Comparison of ENCODE assay signal across 1 cellular context in the genomic region with DNA sequence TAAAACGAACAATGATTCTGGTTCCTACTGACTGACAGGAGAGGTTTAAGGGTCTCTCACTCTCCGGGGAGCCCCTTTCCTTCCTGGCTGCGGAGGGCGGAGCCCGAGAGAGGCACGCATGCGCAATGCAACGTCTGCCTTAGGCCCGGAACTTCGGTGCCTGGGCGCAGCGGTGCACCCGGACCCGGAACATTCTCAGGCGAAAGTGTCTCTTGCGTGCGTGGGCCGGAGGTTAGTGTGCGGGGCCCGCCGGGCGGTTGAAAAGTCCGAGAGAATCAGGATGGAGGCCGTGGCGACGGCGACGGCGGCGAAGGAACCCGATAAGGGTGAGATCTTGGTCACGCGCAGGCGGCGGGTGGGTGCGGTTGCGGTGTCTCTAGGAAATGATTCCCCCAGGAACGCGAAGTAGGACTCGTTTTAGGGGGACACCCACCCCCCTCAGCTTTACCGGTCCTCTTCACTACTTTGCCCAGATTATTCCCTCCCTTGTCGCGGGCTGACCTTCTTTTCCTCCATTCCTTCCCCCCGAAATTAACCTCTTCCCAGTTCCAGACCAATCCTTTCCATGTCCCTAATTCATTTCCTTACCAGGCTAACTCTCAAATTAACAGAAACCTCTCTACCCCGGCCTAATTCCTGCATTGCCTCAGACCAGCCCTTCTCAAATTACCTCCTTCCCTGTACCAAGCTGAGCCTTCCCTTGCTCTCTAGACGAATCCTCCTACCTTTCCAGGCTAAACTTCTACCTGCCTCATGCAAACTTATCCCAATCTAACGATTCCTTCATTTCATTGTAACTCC.
TF ChIP-seq lines count a peak whose summit lies in the region.

A gene (plus strand): TSS at position 142 of the 801 bp plus-strand sequence. CDS start 139 bp downstream, at position 281.

TF ChIP-seq in HepG2, 621 proteins besides CTCF, POLR2A, EP300 and RAD21 (continued from another document and continues in another):
- TF ChIP-seq, protein P1, sequence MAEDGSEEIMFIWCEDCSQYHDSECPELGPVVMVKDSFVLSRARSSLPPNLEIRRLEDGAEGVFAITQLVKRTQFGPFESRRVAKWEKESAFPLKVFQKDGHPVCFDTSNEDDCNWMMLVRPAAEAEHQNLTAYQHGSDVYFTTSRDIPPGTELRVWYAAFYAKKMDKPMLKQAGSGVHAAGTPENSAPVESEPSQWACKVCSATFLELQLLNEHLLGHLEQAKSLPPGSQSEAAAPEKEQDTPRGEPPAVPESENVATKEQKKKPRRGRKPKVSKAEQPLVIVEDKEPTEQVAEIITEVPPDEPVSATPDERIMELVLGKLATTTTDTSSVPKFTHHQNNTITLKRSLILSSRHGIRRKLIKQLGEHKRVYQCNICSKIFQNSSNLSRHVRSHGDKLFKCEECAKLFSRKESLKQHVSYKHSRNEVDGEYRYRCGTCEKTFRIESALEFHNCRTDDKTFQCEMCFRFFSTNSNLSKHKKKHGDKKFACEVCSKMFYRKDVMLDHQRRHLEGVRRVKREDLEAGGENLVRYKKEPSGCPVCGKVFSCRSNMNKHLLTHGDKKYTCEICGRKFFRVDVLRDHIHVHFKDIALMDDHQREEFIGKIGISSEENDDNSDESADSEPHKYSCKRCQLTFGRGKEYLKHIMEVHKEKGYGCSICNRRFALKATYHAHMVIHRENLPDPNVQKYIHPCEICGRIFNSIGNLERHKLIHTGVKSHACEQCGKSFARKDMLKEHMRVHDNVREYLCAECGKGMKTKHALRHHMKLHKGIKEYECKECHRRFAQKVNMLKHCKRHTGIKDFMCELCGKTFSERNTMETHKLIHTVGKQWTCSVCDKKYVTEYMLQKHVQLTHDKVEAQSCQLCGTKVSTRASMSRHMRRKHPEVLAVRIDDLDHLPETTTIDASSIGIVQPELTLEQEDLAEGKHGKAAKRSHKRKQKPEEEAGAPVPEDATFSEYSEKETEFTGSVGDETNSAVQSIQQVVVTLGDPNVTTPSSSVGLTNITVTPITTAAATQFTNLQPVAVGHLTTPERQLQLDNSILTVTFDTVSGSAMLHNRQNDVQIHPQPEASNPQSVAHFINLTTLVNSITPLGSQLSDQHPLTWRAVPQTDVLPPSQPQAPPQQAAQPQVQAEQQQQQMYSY (CRISPR knock-in tag; IDR thresholded peaks at IDR 0.05): 0 out of 2 replicates have a peak, but pooled peaks have one; percentile 50
- TF ChIP-seq, protein P2, sequence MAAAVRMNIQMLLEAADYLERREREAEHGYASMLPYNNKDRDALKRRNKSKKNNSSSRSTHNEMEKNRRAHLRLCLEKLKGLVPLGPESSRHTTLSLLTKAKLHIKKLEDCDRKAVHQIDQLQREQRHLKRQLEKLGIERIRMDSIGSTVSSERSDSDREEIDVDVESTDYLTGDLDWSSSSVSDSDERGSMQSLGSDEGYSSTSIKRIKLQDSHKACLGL (CRISPR knock-in tag; IDR thresholded peaks at IDR 0.05): peak; percentile 72; the same call in 1 of the 2 replicates
- TF ChIP-seq, protein P3, sequence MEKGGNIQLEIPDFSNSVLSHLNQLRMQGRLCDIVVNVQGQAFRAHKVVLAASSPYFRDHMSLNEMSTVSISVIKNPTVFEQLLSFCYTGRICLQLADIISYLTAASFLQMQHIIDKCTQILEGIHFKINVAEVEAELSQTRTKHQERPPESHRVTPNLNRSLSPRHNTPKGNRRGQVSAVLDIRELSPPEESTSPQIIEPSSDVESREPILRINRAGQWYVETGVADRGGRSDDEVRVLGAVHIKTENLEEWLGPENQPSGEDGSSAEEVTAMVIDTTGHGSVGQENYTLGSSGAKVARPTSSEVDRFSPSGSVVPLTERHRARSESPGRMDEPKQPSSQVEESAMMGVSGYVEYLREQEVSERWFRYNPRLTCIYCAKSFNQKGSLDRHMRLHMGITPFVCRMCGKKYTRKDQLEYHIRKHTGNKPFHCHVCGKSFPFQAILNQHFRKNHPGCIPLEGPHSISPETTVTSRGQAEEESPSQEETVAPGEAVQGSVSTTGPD (CRISPR knock-in tag; IDR thresholded peaks at IDR 0.05): no peak
- peak; percentile 69; the same call in 1 of the 2 replicates for TF ChIP-seq CCDC6 (CRISPR knock-in tag; IDR thresholded peaks at IDR 0.05)
- no peak for TF ChIP-seq ZNF335 (CRISPR knock-in tag; IDR thresholded peaks at IDR 0.05)
- peak; percentile 70; the same call in 1 of the 2 replicates for TF ChIP-seq RXRB (CRISPR knock-in tag; IDR thresholded peaks at IDR 0.05; ENCODE audit: borderline replicate concordance)
- TF ChIP-seq, protein P4, sequence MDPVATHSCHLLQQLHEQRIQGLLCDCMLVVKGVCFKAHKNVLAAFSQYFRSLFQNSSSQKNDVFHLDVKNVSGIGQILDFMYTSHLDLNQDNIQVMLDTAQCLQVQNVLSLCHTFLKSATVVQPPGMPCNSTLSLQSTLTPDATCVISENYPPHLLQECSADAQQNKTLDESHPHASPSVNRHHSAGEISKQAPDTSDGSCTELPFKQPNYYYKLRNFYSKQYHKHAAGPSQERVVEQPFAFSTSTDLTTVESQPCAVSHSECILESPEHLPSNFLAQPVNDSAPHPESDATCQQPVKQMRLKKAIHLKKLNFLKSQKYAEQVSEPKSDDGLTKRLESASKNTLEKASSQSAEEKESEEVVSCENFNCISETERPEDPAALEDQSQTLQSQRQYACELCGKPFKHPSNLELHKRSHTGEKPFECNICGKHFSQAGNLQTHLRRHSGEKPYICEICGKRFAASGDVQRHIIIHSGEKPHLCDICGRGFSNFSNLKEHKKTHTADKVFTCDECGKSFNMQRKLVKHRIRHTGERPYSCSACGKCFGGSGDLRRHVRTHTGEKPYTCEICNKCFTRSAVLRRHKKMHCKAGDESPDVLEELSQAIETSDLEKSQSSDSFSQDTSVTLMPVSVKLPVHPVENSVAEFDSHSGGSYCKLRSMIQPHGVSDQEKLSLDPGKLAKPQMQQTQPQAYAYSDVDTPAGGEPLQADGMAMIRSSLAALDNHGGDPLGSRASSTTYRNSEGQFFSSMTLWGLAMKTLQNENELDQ (CRISPR knock-in tag; IDR thresholded peaks at IDR 0.05; ENCODE audit: borderline replicate concordance): no peak
- no peak for TF ChIP-seq NRL (CRISPR knock-in tag; IDR thresholded peaks at IDR 0.05; ENCODE audit: borderline replicate concordance)
- no peak for TF ChIP-seq NPAS2 (CRISPR knock-in tag; IDR thresholded peaks at IDR 0.05; ENCODE audit: borderline replicate concordance)
- TF ChIP-seq, protein P5, sequence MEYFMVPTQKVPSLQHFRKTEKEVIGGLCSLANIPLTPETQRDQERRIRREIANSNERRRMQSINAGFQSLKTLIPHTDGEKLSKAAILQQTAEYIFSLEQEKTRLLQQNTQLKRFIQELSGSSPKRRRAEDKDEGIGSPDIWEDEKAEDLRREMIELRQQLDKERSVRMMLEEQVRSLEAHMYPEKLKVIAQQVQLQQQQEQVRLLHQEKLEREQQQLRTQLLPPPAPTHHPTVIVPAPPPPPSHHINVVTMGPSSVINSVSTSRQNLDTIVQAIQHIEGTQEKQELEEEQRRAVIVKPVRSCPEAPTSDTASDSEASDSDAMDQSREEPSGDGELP (IDR thresholded peaks at IDR 0.05; ENCODE audit: borderline replicate concordance, low read depth): peak; percentile 24; the same call in 1 of the 2 replicates
- TF ChIP-seq, protein P6, sequence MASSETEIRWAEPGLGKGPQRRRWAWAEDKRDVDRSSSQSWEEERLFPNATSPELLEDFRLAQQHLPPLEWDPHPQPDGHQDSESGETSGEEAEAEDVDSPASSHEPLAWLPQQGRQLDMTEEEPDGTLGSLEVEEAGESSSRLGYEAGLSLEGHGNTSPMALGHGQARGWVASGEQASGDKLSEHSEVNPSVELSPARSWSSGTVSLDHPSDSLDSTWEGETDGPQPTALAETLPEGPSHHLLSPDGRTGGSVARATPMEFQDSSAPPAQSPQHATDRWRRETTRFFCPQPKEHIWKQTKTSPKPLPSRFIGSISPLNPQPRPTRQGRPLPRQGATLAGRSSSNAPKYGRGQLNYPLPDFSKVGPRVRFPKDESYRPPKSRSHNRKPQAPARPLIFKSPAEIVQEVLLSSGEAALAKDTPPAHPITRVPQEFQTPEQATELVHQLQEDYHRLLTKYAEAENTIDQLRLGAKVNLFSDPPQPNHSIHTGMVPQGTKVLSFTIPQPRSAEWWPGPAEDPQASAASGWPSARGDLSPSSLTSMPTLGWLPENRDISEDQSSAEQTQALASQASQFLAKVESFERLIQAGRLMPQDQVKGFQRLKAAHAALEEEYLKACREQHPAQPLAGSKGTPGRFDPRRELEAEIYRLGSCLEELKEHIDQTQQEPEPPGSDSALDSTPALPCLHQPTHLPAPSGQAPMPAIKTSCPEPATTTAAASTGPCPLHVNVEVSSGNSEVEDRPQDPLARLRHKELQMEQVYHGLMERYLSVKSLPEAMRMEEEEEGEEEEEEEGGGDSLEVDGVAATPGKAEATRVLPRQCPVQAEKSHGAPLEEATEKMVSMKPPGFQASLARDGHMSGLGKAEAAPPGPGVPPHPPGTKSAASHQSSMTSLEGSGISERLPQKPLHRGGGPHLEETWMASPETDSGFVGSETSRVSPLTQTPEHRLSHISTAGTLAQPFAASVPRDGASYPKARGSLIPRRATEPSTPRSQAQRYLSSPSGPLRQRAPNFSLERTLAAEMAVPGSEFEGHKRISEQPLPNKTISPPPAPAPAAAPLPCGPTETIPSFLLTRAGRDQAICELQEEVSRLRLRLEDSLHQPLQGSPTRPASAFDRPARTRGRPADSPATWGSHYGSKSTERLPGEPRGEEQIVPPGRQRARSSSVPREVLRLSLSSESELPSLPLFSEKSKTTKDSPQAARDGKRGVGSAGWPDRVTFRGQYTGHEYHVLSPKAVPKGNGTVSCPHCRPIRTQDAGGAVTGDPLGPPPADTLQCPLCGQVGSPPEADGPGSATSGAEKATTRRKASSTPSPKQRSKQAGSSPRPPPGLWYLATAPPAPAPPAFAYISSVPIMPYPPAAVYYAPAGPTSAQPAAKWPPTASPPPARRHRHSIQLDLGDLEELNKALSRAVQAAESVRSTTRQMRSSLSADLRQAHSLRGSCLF (CRISPR knock-in tag; IDR thresholded peaks at IDR 0.05; ENCODE audit: borderline replicate concordance): no peak
- TF ChIP-seq ZC3H4 (CRISPR knock-in tag; IDR thresholded peaks at IDR 0.05; ENCODE audit: borderline replicate concordance): no peak; the same call in 1 of the 2 replicates
- TF ChIP-seq TMF1 (CRISPR knock-in tag; IDR thresholded peaks at IDR 0.05; ENCODE audit: low read depth): 0 out of 2 replicates have a peak, but pooled peaks have one; percentile 42
- TF ChIP-seq, protein P7, sequence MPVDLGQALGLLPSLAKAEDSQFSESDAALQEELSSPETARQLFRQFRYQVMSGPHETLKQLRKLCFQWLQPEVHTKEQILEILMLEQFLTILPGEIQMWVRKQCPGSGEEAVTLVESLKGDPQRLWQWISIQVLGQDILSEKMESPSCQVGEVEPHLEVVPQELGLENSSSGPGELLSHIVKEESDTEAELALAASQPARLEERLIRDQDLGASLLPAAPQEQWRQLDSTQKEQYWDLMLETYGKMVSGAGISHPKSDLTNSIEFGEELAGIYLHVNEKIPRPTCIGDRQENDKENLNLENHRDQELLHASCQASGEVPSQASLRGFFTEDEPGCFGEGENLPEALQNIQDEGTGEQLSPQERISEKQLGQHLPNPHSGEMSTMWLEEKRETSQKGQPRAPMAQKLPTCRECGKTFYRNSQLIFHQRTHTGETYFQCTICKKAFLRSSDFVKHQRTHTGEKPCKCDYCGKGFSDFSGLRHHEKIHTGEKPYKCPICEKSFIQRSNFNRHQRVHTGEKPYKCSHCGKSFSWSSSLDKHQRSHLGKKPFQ (CRISPR knock-in tag; IDR thresholded peaks at IDR 0.05; ENCODE audit: insufficient replicate concordance): no peak
- TF ChIP-seq ZBTB7B (CRISPR knock-in tag; IDR thresholded peaks at IDR 0.05): peak; percentile 86
- no peak for TF ChIP-seq ZNF432 (CRISPR knock-in tag; IDR thresholded peaks at IDR 0.05; ENCODE audit: borderline replicate concordance)
- no peak for TF ChIP-seq FOXA1 (IDR thresholded peaks at IDR 0.05)
- TF ChIP-seq FOXA1 (CRISPR knock-in tag; IDR thresholded peaks at IDR 0.05): no peak
- TF ChIP-seq SSRP1 (CRISPR knock-in tag; IDR thresholded peaks at IDR 0.05): no peak
- no peak; the same call in 1 of the 2 replicates for TF ChIP-seq ZNF777 (CRISPR knock-in tag; IDR thresholded peaks at IDR 0.05)
- TF ChIP-seq ZBTB7A (CRISPR knock-in tag; IDR thresholded peaks at IDR 0.05): 0 out of 2 replicates have a peak, but pooled peaks have one; percentile 18
- TF ChIP-seq, protein P8, sequence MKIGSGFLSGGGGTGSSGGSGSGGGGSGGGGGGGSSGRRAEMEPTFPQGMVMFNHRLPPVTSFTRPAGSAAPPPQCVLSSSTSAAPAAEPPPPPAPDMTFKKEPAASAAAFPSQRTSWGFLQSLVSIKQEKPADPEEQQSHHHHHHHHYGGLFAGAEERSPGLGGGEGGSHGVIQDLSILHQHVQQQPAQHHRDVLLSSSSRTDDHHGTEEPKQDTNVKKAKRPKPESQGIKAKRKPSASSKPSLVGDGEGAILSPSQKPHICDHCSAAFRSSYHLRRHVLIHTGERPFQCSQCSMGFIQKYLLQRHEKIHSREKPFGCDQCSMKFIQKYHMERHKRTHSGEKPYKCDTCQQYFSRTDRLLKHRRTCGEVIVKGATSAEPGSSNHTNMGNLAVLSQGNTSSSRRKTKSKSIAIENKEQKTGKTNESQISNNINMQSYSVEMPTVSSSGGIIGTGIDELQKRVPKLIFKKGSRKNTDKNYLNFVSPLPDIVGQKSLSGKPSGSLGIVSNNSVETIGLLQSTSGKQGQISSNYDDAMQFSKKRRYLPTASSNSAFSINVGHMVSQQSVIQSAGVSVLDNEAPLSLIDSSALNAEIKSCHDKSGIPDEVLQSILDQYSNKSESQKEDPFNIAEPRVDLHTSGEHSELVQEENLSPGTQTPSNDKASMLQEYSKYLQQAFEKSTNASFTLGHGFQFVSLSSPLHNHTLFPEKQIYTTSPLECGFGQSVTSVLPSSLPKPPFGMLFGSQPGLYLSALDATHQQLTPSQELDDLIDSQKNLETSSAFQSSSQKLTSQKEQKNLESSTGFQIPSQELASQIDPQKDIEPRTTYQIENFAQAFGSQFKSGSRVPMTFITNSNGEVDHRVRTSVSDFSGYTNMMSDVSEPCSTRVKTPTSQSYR (CRISPR knock-in tag; IDR thresholded peaks at IDR 0.05; ENCODE audit: borderline replicate concordance): peak; percentile 58; the same call in 1 of the 2 replicates
- peak; percentile 77 for TF ChIP-seq RXRA (CRISPR knock-in tag; IDR thresholded peaks at IDR 0.05)
- TF ChIP-seq GFI1 (CRISPR knock-in tag; IDR thresholded peaks at IDR 0.05; ENCODE audit: borderline replicate concordance): peak; percentile 61; the same call in 1 of the 2 replicates
- TF ChIP-seq ZNF670 (CRISPR knock-in tag; IDR thresholded peaks at IDR 0.05; ENCODE audit: borderline replicate concordance): no peak; the same call in 1 of the 2 replicates
- no peak for TF ChIP-seq NBN (conservative IDR thresholded peaks at IDR 0.05)
- TF ChIP-seq, protein P9, sequence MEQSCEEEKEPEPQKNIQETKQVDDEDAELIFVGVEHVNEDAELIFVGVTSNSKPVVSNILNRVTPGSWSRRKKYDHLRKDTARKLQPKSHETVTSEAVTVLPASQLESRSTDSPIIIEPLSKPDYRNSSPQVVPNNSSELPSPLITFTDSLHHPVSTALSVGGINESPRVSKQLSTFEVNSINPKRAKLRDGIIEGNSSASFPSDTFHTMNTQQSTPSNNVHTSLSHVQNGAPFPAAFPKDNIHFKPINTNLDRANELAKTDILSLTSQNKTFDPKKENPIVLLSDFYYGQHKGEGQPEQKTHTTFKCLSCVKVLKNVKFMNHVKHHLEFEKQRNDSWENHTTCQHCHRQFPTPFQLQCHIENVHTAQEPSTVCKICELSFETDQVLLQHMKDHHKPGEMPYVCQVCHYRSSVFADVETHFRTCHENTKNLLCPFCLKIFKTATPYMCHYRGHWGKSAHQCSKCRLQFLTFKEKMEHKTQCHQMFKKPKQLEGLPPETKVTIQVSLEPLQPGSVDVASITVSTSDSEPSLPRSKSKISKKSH (CRISPR knock-in tag; IDR thresholded peaks at IDR 0.05; ENCODE audit: borderline replicate concordance): peak; percentile 76; the same call in 1 of the 2 replicates
- peak; percentile 63; the same call in 1 of the 2 replicates for TF ChIP-seq ATF7-NPFF (CRISPR knock-in tag; IDR thresholded peaks at IDR 0.05; ENCODE audit: low read depth)
- TF ChIP-seq MED1 (CRISPR knock-in tag; IDR thresholded peaks at IDR 0.05): peak; percentile 74
- TF ChIP-seq ZNF329 (CRISPR knock-in tag; IDR thresholded peaks at IDR 0.05; ENCODE audit: low read depth): no peak
